22 cellular contexts compared by ENCODE assay signal in genomic region chr14:24176599-24176998, GRCh38. TPM values are rescaled to one million over a fixed set of nuclear protein-coding genes. Genes with fewer than 3 reads are reported as not detected.
A peak's percentile ranks its signal among the peaks of the same experiment; 100 is the strongest.
DNase-seq lines count a peak whose midpoint lies in the region; ATAC-seq and TF ChIP-seq lines count a peak whose summit lies in the region.
"Had no signal": no experiment of that assay in that cellular context is flagged by ENCODE, and none has a peak within 500 bp of the region (broad histone marks: within the 10 kb centered on the region; RNA-seq: fewer than 3 reads in every experiment).

No MANE protein-coding gene starts in this region.

- H3K36me3 Mint-ChIP-seq in activated naive CD8-positive, alpha-beta T cell, result no peaks in the 10 kb centered on the region
- H3K36me3 Mint-ChIP-seq in activated naive CD8-positive, alpha-beta T cell treated with anti-CD3 and anti-CD28 coated beads, Interleukin-2, amount 50 U/mL, for 24 hours (ENCODE audit: low read depth), result peaks cover 14% of the 10 kb centered on the region
- H3K36me3 Mint-ChIP-seq in mesothelial cell of epicardium, result peaks cover 26% of the 10 kb centered on the region

- no peaks in the 10 kb centered on the region for H3K9me3 Mint-ChIP-seq in activated naive CD8-positive, alpha-beta T cell (ENCODE audit: low read depth)
- no peaks in the 10 kb centered on the region for H3K9me3 Mint-ChIP-seq in activated naive CD8-positive, alpha-beta T cell treated with anti-CD3 and anti-CD28 coated beads, Interleukin-2, amount 50 U/mL, for 24 hours
- no peaks in the 10 kb centered on the region for H3K9me3 Mint-ChIP-seq in mesothelial cell of epicardium
- H3K9me3 Mint-ChIP-seq: H9 had no signal

- POLR2A ChIA-PET in RWPE1 (lab: Yijun Ruan, JAX; ENCODE audit: low non-redundant PET), result no interaction called here

- H3K27me3 Mint-ChIP-seq in activated naive CD8-positive, alpha-beta T cell, result no peaks in the 10 kb centered on the region
- no peaks in the 10 kb centered on the region for H3K27me3 Mint-ChIP-seq in activated naive CD8-positive, alpha-beta T cell treated with anti-CD3 and anti-CD28 coated beads, Interleukin-2, amount 50 U/mL, for 24 hours
- H3K27me3 Mint-ChIP-seq in mesothelial cell of epicardium (ENCODE audit: low read depth), result no peaks in the 10 kb centered on the region

- CTCF ChIA-PET in RWPE1 (lab: Yijun Ruan, JAX), result interaction anchor here (1.2 kb wide), 1 partner anchor 15 kb away, joined by 3 read pairs; the partner anchor contains the start of gene IRF9

- H3K4me1 Mint-ChIP-seq in activated naive CD8-positive, alpha-beta T cell (ENCODE audit: low read depth), result peaks cover 11% of the 10 kb centered on the region
- peaks cover 9% of the 10 kb centered on the region for H3K4me1 Mint-ChIP-seq in activated naive CD8-positive, alpha-beta T cell treated with anti-CD3 and anti-CD28 coated beads, Interleukin-2, amount 50 U/mL, for 24 hours
- H3K4me1 Mint-ChIP-seq in mesothelial cell of epicardium, result peaks cover 47% of the 10 kb centered on the region

- no peak for TF ChIP-seq CTCF in RWPE1 (conservative IDR thresholded peaks at IDR 0.05; ENCODE audit: low read depth)
- TF ChIP-seq CTCF in mesothelial cell of epicardium (IDR thresholded peaks at IDR 0.05; ENCODE audit: unreplicated experiment), result no peak

- peak overlapping the region; percentile 37 for H3K27ac Mint-ChIP-seq in activated naive CD8-positive, alpha-beta T cell
- no peak overlapping the region for H3K27ac Mint-ChIP-seq in activated naive CD8-positive, alpha-beta T cell treated with anti-CD3 and anti-CD28 coated beads, Interleukin-2, amount 50 U/mL, for 24 hours
- H3K27ac Mint-ChIP-seq in mesothelial cell of epicardium, result peak overlapping the region; percentile 82

- peak overlapping the region; percentile 60 for H3K27ac ChIP-seq in RWPE1
- H3K27ac ChIP-seq: GM23248 had no signal

- DNase-seq in activated naive CD8-positive, alpha-beta T cell treated with anti-CD3 and anti-CD28 coated beads, Interleukin-2, amount 50 U/mL, for 24 hours, result no peak
- DNase-seq in RWPE1 (ENCODE audit: low spot score), result no peak
- no peak for DNase-seq in mesothelial cell of epicardium (ENCODE audit: low spot score in 2 of 2, unreplicated experiment in 2 of 2)
- DNase-seq in glomerular visceral epithelial cell (ENCODE audit: extremely low spot score), result no peak
- DNase-seq in T-helper 2 cell, result no peak
- DNase-seq: GM23248, H9, IMR-90, KG1, MM.1S, NCI-H1417, NCI-H1694, NCI-H2029 treated with DMSO at 0.1 percent for 48 hours, NCI-H2227 treated with DMSO at 0.1 percent for 48 hours, NCI-H69, RPMI8226, SHP77 treated with DMSO at 0.1 percent for 48 hours had no signal

- ATAC-seq in activated naive CD8-positive, alpha-beta T cell treated with anti-CD3 and anti-CD28 coated beads, Interleukin-2, amount 50 U/mL, for 24 hours, result no peak
- no peak for ATAC-seq in HG03378 (IDR thresholded peaks at IDR 0.05; ENCODE audit: unreplicated experiment)

- no peak overlapping the region for H3K4me3 Mint-ChIP-seq in activated naive CD8-positive, alpha-beta T cell
- H3K4me3 Mint-ChIP-seq in activated naive CD8-positive, alpha-beta T cell treated with anti-CD3 and anti-CD28 coated beads, Interleukin-2, amount 50 U/mL, for 24 hours, result no peak overlapping the region
- H3K4me3 Mint-ChIP-seq in mesothelial cell of epicardium, result no peak overlapping the region
- H3K4me3 Mint-ChIP-seq: H9 had no signal

RNA-seq across cellular contexts. Expression of gene REC8, which starts 4.7 kb away (rescaled TPM):
- total RNA-seq in mesothelial cell of epicardium, result 465 to 486 TPM (median 484 TPM) in 3 replicates
- total RNA-seq: A172, Daoy had no signal

RNA-seq across cellular contexts. Expression of gene IPO4, which starts 12.0 kb away (rescaled TPM):
- 38.4 to 43.2 TPM (median 39.3 TPM) in 3 replicates for total RNA-seq in mesothelial cell of epicardium

RNA-seq across cellular contexts. Expression of gene IRF9, which starts 15.5 kb away (rescaled TPM):
- 244 to 274 TPM (median 250 TPM) in 3 replicates for total RNA-seq in mesothelial cell of epicardium

RNA-seq across cellular contexts. Expression of gene TM9SF1, which starts 18.6 kb away (rescaled TPM):
- 44.9 to 45.8 TPM (median 45.7 TPM) in 3 replicates for total RNA-seq in mesothelial cell of epicardium

RNA-seq across cellular contexts. Expression of gene TSSK4, which starts 28.9 kb away (rescaled TPM):
- 0.29 to 0.49 TPM (median 0.31 TPM) in 3 replicates for total RNA-seq in mesothelial cell of epicardium
- total RNA-seq: A172, Daoy, G401, GM23248, H9, IMR-90 had no signal
